In genomic region chr1:54950361-54951163, GRCh38 we compare ENCODE assay signal across 7 cellular contexts. TPM values are rescaled to one million over a fixed set of nuclear protein-coding genes. Genes with fewer than 3 reads are reported as not detected.
DNase-seq lines count a peak whose midpoint lies in the region; ATAC-seq and TF ChIP-seq lines count a peak whose summit lies in the region.

No MANE protein-coding gene starts in this region.

- H3K4me3 Mint-ChIP-seq in activated naive CD8-positive, alpha-beta T cell treated with anti-CD3 and anti-CD28 coated beads, Interleukin-2, amount 10 ng/mL, durations not matched to agents 7 days and 5 days: no peak overlapping the region

- H3K27me3 Mint-ChIP-seq in activated naive CD8-positive, alpha-beta T cell treated with anti-CD3 and anti-CD28 coated beads, Interleukin-2, amount 10 ng/mL, durations not matched to agents 7 days and 5 days: peaks cover 6% of the 10 kb centered on the region

- H3K4me1 ChIP-seq in cardiac muscle cell (ENCODE audit: low read depth) (no peaks in the 10 kb centered on the region), parathyroid adenoma (no peaks in the 10 kb centered on the region)

- POLR2A ChIA-PET in RWPE1 (lab: Yijun Ruan, JAX; ENCODE audit: low non-redundant PET): interaction anchor here (0.6 to 0.7 kb wide), 2 partner anchors 34 to 72 kb away, joined by 3 to 6 read pairs; no protein-coding TSS in a partner anchor
- POLR2A ChIA-PET in activated naive CD8-positive, alpha-beta T cell treated with anti-CD3 and anti-CD28 coated beads, Interleukin-2, amount 10 ng/mL, durations not matched to agents 7 days and 5 days (lab: Charles Lee): interaction anchor here (1.8 kb wide), 1 partner anchor 46 kb away, joined by 12 read pairs; no protein-coding TSS in a partner anchor

- H3K9me3 Mint-ChIP-seq in activated naive CD8-positive, alpha-beta T cell treated with anti-CD3 and anti-CD28 coated beads, Interleukin-2, amount 10 ng/mL, durations not matched to agents 7 days and 5 days: no peaks in the 10 kb centered on the region

- H3K4me1 Mint-ChIP-seq in activated naive CD8-positive, alpha-beta T cell treated with anti-CD3 and anti-CD28 coated beads, Interleukin-2, amount 10 ng/mL, durations not matched to agents 7 days and 5 days: peaks cover 12% of the 10 kb centered on the region

- no peak overlapping the region for H3K27ac Mint-ChIP-seq in activated naive CD8-positive, alpha-beta T cell treated with anti-CD3 and anti-CD28 coated beads, Interleukin-2, amount 10 ng/mL, durations not matched to agents 7 days and 5 days

- no peak overlapping the region for H3K9ac ChIP-seq in parathyroid adenoma

- peak; percentile 61 for ATAC-seq in activated naive CD8-positive, alpha-beta T cell treated with anti-CD3 and anti-CD28 coated beads, Interleukin-2, amount 10 ng/mL, durations not matched to agents 7 days and 5 days (ENCODE audit: low read depth)

- TF ChIP-seq CTCF in GM12873 (IDR thresholded peaks at IDR 0.05; ENCODE audit: insufficient read depth, low read depth, low read length, missing control alignments): peak; percentile 79
- peak; percentile 79 for TF ChIP-seq CTCF in RWPE1 (conservative IDR thresholded peaks at IDR 0.05; ENCODE audit: low read depth)
- TF ChIP-seq CTCF in cardiac muscle cell (IDR thresholded peaks at IDR 0.05; ENCODE audit: low read depth, low read length): peak; percentile 74
- peak; percentile 57 for TF ChIP-seq CTCF in parathyroid adenoma (IDR thresholded peaks at IDR 0.05)

- no peaks in the 10 kb centered on the region for H3K79me2 ChIP-seq in parathyroid adenoma

- peak overlapping the region; percentile 89 for H2AFZ ChIP-seq in parathyroid adenoma

- H3K9me3 ChIP-seq in cardiac muscle cell (ENCODE audit: low read depth) (no peaks in the 10 kb centered on the region), parathyroid adenoma (ENCODE audit: control insufficient read depth, low read length) (no peaks in the 10 kb centered on the region)

- H3K36me3 ChIP-seq in cardiac muscle cell (no peaks in the 10 kb centered on the region), parathyroid adenoma (ENCODE audit: control insufficient read depth, insufficient read depth, low read length) (no peaks in the 10 kb centered on the region)

- CTCF ChIA-PET in RWPE1 (lab: Yijun Ruan, JAX): interaction anchor here (0.6 to 4.3 kb wide), 22 partner anchors 9 to 150 kb away, joined by 3 to 60 read pairs (median 4); partner anchors contain the start of genes BSND, DHCR24, PCSK9 and TTC22

- no peaks in the 10 kb centered on the region for H3K36me3 Mint-ChIP-seq in activated naive CD8-positive, alpha-beta T cell treated with anti-CD3 and anti-CD28 coated beads, Interleukin-2, amount 10 ng/mL, durations not matched to agents 7 days and 5 days

- peak overlapping the region; percentile 42 for H3K4me2 ChIP-seq in parathyroid adenoma (ENCODE audit: low read length)

- H3K27me3 ChIP-seq in cardiac muscle cell (no peaks in the 10 kb centered on the region), parathyroid adenoma (ENCODE audit: control insufficient read depth, insufficient read depth, low read length) (no peaks in the 10 kb centered on the region)

- DNase-seq in M059J (ENCODE audit: low read depth) (peak; percentile 77), RWPE1 (ENCODE audit: low spot score) (peak; percentile 80), cardiac muscle cell (ENCODE audit: low read depth in 1 of 2, low spot score in 1 of 2) (peak; percentile 74 to 93), ureter (ENCODE audit: low spot score) (peak; percentile 86)
- DNase-seq in activated naive CD8-positive, alpha-beta T cell treated with anti-CD3 and anti-CD28 coated beads, Interleukin-2, amount 10 ng/mL, durations not matched to agents 7 days and 5 days: peak; percentile 56

- H3K4me3 ChIP-seq in cardiac muscle cell: no peak overlapping the region
- no peak overlapping the region for H3K4me3 ChIP-seq in parathyroid adenoma (ENCODE audit: low read depth, low read length)

- H3K27ac ChIP-seq in RWPE1 (peak overlapping the region; percentile 79), cardiac muscle cell (no peak overlapping the region), parathyroid adenoma (no peak overlapping the region)

RNA-seq across cellular contexts. Expression of gene TMEM61, which starts 29.9 kb away (rescaled TPM):
- total RNA-seq in M059J (2014; rRNA removed; shearing (Covaris generic)): not detected in 2 replicates
- not detected for total RNA-seq in activated naive CD8-positive, alpha-beta T cell treated with anti-CD3 and anti-CD28 coated beads, Interleukin-2, amount 10 ng/mL, durations not matched to agents 7 days and 5 days
- total RNA-seq in cardiac muscle cell (not detected in 2 replicates), ureter (1.4 TPM)
- not detected in 2 replicates for polyA plus RNA-seq in cardiac muscle cell

RNA-seq across cellular contexts. Expression of gene BSND, which starts 48.2 kb away (rescaled TPM):
- not detected in 2 replicates for total RNA-seq in M059J (2014; rRNA removed; shearing (Covaris generic))
- total RNA-seq in activated naive CD8-positive, alpha-beta T cell treated with anti-CD3 and anti-CD28 coated beads, Interleukin-2, amount 10 ng/mL, durations not matched to agents 7 days and 5 days: not detected
- total RNA-seq in cardiac muscle cell (not detected in 2 replicates), ureter (not detected)
- not detected in 2 replicates for polyA plus RNA-seq in cardiac muscle cell
